ENCODE assay signal across 1 cellular context in the genomic region with DNA sequence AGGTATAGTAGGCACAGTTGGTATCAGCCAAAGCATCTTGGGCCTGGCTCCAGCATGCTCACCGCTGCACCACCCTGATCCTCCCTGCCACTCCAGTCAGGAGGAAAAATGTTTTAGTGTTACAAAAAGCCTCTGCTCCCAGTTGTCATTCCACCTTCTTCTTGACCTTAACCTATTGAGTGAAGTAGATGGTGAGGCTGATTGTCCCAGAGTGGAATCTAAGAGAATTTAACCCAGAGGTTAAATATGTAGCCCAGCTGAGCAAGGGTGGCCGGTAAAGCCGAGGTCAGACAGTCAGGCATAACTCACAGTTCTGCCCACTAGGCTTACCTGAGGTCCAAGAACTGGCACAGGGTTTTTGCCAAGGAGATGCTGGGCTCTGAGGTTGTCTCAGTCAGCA.
TF ChIP-seq lines count a peak whose summit lies in the region.

No MANE protein-coding gene starts in this region.

TF ChIP-seq in IMR-90, 13 proteins besides CTCF, POLR2A, EP300 and RAD21:
- TF ChIP-seq, protein P1, sequence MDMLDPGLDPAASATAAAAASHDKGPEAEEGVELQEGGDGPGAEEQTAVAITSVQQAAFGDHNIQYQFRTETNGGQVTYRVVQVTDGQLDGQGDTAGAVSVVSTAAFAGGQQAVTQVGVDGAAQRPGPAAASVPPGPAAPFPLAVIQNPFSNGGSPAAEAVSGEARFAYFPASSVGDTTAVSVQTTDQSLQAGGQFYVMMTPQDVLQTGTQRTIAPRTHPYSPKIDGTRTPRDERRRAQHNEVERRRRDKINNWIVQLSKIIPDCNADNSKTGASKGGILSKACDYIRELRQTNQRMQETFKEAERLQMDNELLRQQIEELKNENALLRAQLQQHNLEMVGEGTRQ (IDR thresholded peaks at IDR 0.05; ENCODE audit: low read depth, low read length) = no peak
- no peak for TF ChIP-seq ELK1 (IDR thresholded peaks at IDR 0.05; ENCODE audit: borderline replicate concordance, low read depth, low read length)
- TF ChIP-seq MAZ (IDR thresholded peaks at IDR 0.05; ENCODE audit: borderline replicate concordance, low read depth, low read length) = no peak
- TF ChIP-seq CEBPB (IDR thresholded peaks at IDR 0.05; ENCODE audit: low read depth, low read length) = no peak
- TF ChIP-seq RCOR1 (IDR thresholded peaks at IDR 0.05; ENCODE audit: insufficient replicate concordance, low read length) = no peak
- TF ChIP-seq BHLHE40 (IDR thresholded peaks at IDR 0.05; ENCODE audit: low read depth, low read length) = no peak
- TF ChIP-seq CHD1 (IDR thresholded peaks at IDR 0.05; ENCODE audit: low read depth, low read length) = no peak
- TF ChIP-seq MAFK (IDR thresholded peaks at IDR 0.05; ENCODE audit: low read depth, low read length) = no peak
- TF ChIP-seq SMC3 (IDR thresholded peaks at IDR 0.05; ENCODE audit: low read depth, low read length) = no peak
TF ChIP-seq in IMR-90: peak in this region for 0.
